ENCODE assay signal across 9 cellular contexts in the genomic region with DNA sequence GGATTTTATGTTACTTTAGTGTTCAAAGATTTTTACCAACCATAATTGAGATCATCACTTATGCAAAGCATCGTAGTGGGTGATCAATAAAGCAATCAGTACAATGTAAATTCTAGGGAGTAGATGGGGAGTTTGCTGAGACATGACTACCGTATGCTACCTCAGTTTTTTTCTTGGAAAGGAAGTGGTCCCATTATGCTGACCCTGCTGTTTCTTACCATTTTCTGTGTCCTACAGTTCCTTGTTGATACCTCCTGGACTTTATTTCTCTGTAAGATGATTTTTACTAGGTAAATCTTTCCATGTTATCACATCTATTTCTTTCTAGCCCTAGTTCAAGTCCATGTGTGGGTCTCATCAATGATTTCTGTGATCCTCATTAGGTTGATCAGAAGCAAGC. TPM values are rescaled to one million over a fixed set of nuclear protein-coding genes. Genes with fewer than 3 reads are reported as not detected.
"Had no signal": no experiment of that assay in that cellular context is flagged by ENCODE, and none has a peak within 500 bp of the region (broad histone marks: within the 10 kb centered on the region; RNA-seq: fewer than 3 reads in every experiment).

No MANE protein-coding gene starts in this region.

- H3K9ac ChIP-seq: GM23248, KMS-11 had no signal

- H2AFZ ChIP-seq: GM23248 had no signal

- H3K4me3 ChIP-seq: GM23248, HAP-1 had no signal

- DNase-seq: GM23248, GOT3, H7, Karpas-422, KBM-7 had no signal

- H3K36me3 ChIP-seq: HAP-1 had no signal

- ATAC-seq: HCT116 had no signal

- H3K4me2 ChIP-seq: KMS-11 had no signal

- H3K9me3 ChIP-seq: HAP-1 had no signal

- H3K27ac ChIP-seq: GM23248, KMS-11 had no signal

- H3K4me1 ChIP-seq: HAP-1 had no signal

- FAIRE-seq: HTR-8/SVneo had no signal

RNA-seq across cellular contexts. Expression of a gene that starts 19.3 kb away (rescaled TPM):
- total RNA-seq: GM23248 had no signal
- polyA plus RNA-seq: GM23248 had no signal
